18 cellular contexts compared by ENCODE assay signal in the genomic region with DNA sequence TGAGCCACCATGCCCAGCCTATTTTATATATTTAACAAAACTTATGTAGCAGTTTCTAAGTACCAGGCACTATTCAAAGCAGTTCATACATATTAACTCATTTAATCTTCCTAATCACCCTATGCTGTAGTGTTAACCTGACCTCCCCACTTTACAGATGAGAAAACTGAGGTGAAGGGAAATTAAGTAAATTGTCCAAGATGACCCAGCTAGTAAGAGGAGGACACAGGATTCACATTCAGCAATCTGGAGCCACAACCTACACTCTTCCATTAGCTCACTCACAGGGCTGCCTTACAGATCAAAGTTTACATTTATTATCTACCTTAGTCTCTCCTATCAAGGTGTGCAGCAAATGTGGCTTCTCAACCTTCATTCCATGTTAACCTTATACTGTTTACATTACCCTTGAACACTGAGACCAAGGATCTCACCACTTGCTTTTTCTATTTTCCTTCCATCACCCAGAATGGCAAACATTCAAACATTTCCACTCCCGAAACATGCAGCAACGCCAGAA. TPM values are rescaled to one million over a fixed set of nuclear protein-coding genes. Genes with fewer than 3 reads are reported as not detected.
DNase-seq lines count a peak whose midpoint lies in the region; ATAC-seq and TF ChIP-seq lines count a peak whose summit lies in the region.
"Had no signal": no experiment of that assay in that cellular context is flagged by ENCODE, and none has a peak within 500 bp of the region (broad histone marks: within the 10 kb centered on the region; RNA-seq: fewer than 3 reads in every experiment).

No MANE protein-coding gene starts in this region.

- H3K4me3 Mint-ChIP-seq in CD4-positive, CD25-positive, alpha-beta regulatory T cell = peak overlapping the region in 2 of 4 donors; percentile 14 to 39
- H3K4me3 Mint-ChIP-seq in CD8-positive, alpha-beta T cell = no peak overlapping the region
- H3K4me3 Mint-ChIP-seq in T-helper 17 cell = no peak overlapping the region
- H3K4me3 Mint-ChIP-seq in natural killer cell = peak overlapping the region; percentile 83
- H3K4me3 Mint-ChIP-seq: activated T-cell treated with anti-CD3 and anti-CD28 coated beads, Interleukin-2, amount 50 U/mL, for 4 hours had no signal

- DNase-seq in CD4-positive, CD25-positive, alpha-beta regulatory T cell = no peak
- DNase-seq in CD8-positive, alpha-beta T cell = no peak
- no peak for DNase-seq in T-helper 17 cell
- no peak for DNase-seq in natural killer cell
- no peak for DNase-seq in NCI-H128 (lab: John Stamatoyannopoulos, UW; ENCODE audit: unreplicated experiment)
- DNase-seq in posterior cingulate gyrus = no peak
- DNase-seq: activated CD4-positive, alpha-beta T cell treated with anti-CD3 and anti-CD28 coated beads, Interleukin-2, amount 50 U/mL, for 48 hours; activated T-cell treated with anti-CD3 and anti-CD28 coated beads, Interleukin-2, amount 50 U/mL, for 4 hours; effector CD4-positive, alpha-beta T cell; naive thymus-derived CD4-positive, alpha-beta T cell; NCI-H1436 treated with DMSO at 0.1 percent for 48 hours; stimulated activated naive CD4-positive, alpha-beta T cell treated with Interleukin-2 at 50 U/mL for 16 hours; thyroid gland had no signal

- H3K27me3 Mint-ChIP-seq in CD4-positive, CD25-positive, alpha-beta regulatory T cell = no peaks in the 10 kb centered on the region
- H3K27me3 Mint-ChIP-seq in CD8-positive, alpha-beta T cell (ENCODE audit: low read depth) = no peaks in the 10 kb centered on the region
- H3K27me3 Mint-ChIP-seq in T-helper 17 cell (no peaks in the 10 kb centered on the region), natural killer cell (ENCODE audit: low read depth in 2 of 2) (no peaks in the 10 kb centered on the region)
- H3K27me3 Mint-ChIP-seq: naive thymus-derived CD4-positive, alpha-beta T cell had no signal

- H3K36me3 ChIP-seq in CD4-positive, CD25-positive, alpha-beta regulatory T cell (ENCODE audit: control insufficient read depth, insufficient read depth, low read length) = no peaks in the 10 kb centered on the region
- no peaks in the 10 kb centered on the region for H3K36me3 ChIP-seq in CD8-positive, alpha-beta T cell (ENCODE audit: insufficient read depth, low read length)
- H3K36me3 ChIP-seq: gastroesophageal sphincter, thyroid gland had no signal

- H3K4me3 ChIP-seq in CD4-positive, CD25-positive, alpha-beta regulatory T cell (ENCODE audit: low read depth, low read length) = no peak overlapping the region
- H3K4me3 ChIP-seq in CD8-positive, alpha-beta T cell (ENCODE audit: low read depth, low read length) = no peak overlapping the region
- H3K4me3 ChIP-seq: gastroesophageal sphincter, skin epidermis, thyroid gland had no signal

- no peak for ATAC-seq in CD4-positive, CD25-positive, alpha-beta regulatory T cell (ENCODE audit: low read depth in 2 of 2)
- ATAC-seq in CD8-positive, alpha-beta T cell = no peak
- ATAC-seq in T-helper 17 cell (no peak), natural killer cell (no peak), HG03196 (IDR thresholded peaks at IDR 0.05; ENCODE audit: unreplicated experiment) (no peak)
- ATAC-seq: activated naive CD4-positive, alpha-beta T cell treated with anti-CD3 and anti-CD28 coated beads, Interleukin-2, amount 50 U/mL, for 72 hours; activated T-cell treated with anti-CD3 and anti-CD28 coated beads, Interleukin-2, amount 50 U/mL, for 4 hours; esophagus mucosa; gastroesophageal sphincter; naive thymus-derived CD4-positive, alpha-beta T cell had no signal

- peaks cover 18 to 87% (median 46%) of the 10 kb centered on the region in 4 donors for H3K4me1 Mint-ChIP-seq in CD4-positive, CD25-positive, alpha-beta regulatory T cell
- peaks cover 71% of the 10 kb centered on the region for H3K4me1 Mint-ChIP-seq in CD8-positive, alpha-beta T cell (ENCODE audit: low read depth)
- H3K4me1 Mint-ChIP-seq in T-helper 17 cell = peaks cover 65% of the 10 kb centered on the region
- H3K4me1 Mint-ChIP-seq in natural killer cell = peaks cover 93 to 95% of the 10 kb centered on the region in 2 donors

- intact Hi-C loops in CD8-positive, alpha-beta T cell (cut with DNase I, micrococcal nuclease) = loop anchor here (5.0 to 10.0 kb wide), 6 partner anchors 82 to 529 kb away; partner anchors contain the start of genes FOXJ3 (in 1 of the 2) and FOXO6 (in 1 of the 2)
- intact Hi-C loops in natural killer cell (cut with micrococcal nuclease) = loop anchor here (5.0 to 10.0 kb wide), 3 partner anchors 92 to 1041 kb away; no protein-coding TSS in a partner anchor
- intact Hi-C loops in posterior cingulate gyrus (cut with DNase I) = no loop called here

- peaks cover 51% of the 10 kb centered on the region for H3K4me1 ChIP-seq in CD4-positive, CD25-positive, alpha-beta regulatory T cell (ENCODE audit: control insufficient read depth, insufficient read depth, low read length, poor library complexity, severe bottlenecking)
- peaks cover 53% of the 10 kb centered on the region for H3K4me1 ChIP-seq in CD8-positive, alpha-beta T cell (ENCODE audit: insufficient read depth, low read length)

- TF ChIP-seq CTCF in CD8-positive, alpha-beta T cell (IDR thresholded peaks at IDR 0.05) = no peak
- no peak for TF ChIP-seq CTCF in natural killer cell (IDR thresholded peaks at IDR 0.05)

- CTCF ChIA-PET in CD8-positive, alpha-beta T cell (lab: Charles Lee) = interaction anchor here (1.1 to 5.1 kb wide), 2 partner anchors 10 to 24 kb away, joined by 5 to 61 read pairs; partner anchors contain the start of gene HIVEP3

- peak overlapping the region; percentile 15 for H3K27ac ChIP-seq in CD4-positive, CD25-positive, alpha-beta regulatory T cell (ENCODE audit: insufficient read depth, low read length, poor library complexity, severe bottlenecking)
- no peak overlapping the region for H3K27ac ChIP-seq in CD8-positive, alpha-beta T cell (ENCODE audit: low read depth, low read length)

- no peaks in the 10 kb centered on the region for H3K27me3 ChIP-seq in CD4-positive, CD25-positive, alpha-beta regulatory T cell (ENCODE audit: control insufficient read depth, insufficient read depth, low read length)
- no peaks in the 10 kb centered on the region for H3K27me3 ChIP-seq in CD8-positive, alpha-beta T cell (ENCODE audit: insufficient read depth, low read length)
- H3K27me3 ChIP-seq: gastroesophageal sphincter, thyroid gland had no signal

- no peaks in the 10 kb centered on the region for H3K9me3 Mint-ChIP-seq in CD4-positive, CD25-positive, alpha-beta regulatory T cell
- no peaks in the 10 kb centered on the region for H3K9me3 Mint-ChIP-seq in CD8-positive, alpha-beta T cell
- H3K9me3 Mint-ChIP-seq in natural killer cell = no peaks in the 10 kb centered on the region
- H3K9me3 Mint-ChIP-seq: activated T-cell treated with anti-CD3 and anti-CD28 coated beads, Interleukin-2, amount 50 U/mL, for 4 hours had no signal

- POLR2A ChIA-PET in CD8-positive, alpha-beta T cell (lab: Charles Lee) = interaction anchor here (6.2 kb wide), 1 partner anchor 23 kb away, joined by 89 read pairs; the partner anchor contains the start of gene HIVEP3

- no peaks in the 10 kb centered on the region for H3K36me3 Mint-ChIP-seq in CD4-positive, CD25-positive, alpha-beta regulatory T cell
- H3K36me3 Mint-ChIP-seq in CD8-positive, alpha-beta T cell = no peaks in the 10 kb centered on the region
- H3K36me3 Mint-ChIP-seq in T-helper 17 cell (ENCODE audit: low read depth) = no peaks in the 10 kb centered on the region
- no peaks in the 10 kb centered on the region for H3K36me3 Mint-ChIP-seq in natural killer cell

- no peaks in the 10 kb centered on the region for H3K9me3 ChIP-seq in CD4-positive, CD25-positive, alpha-beta regulatory T cell (ENCODE audit: control insufficient read depth in 2 of 2, low read length in 2 of 2)
- H3K9me3 ChIP-seq in CD8-positive, alpha-beta T cell (ENCODE audit: low read length) = no peaks in the 10 kb centered on the region
- H3K9me3 ChIP-seq in T-helper 17 cell (ENCODE audit: control insufficient read depth, low read length, poor library complexity, severe bottlenecking) = no peaks in the 10 kb centered on the region
- H3K9me3 ChIP-seq: gastroesophageal sphincter, thyroid gland had no signal

- H3K27ac Mint-ChIP-seq in CD4-positive, CD25-positive, alpha-beta regulatory T cell = peak overlapping the region; percentile 40 to 88 (median 81)
- H3K27ac Mint-ChIP-seq in CD8-positive, alpha-beta T cell = peak overlapping the region; percentile 69
- H3K27ac Mint-ChIP-seq in T-helper 17 cell (peak overlapping the region; percentile 61), natural killer cell (peak overlapping the region; percentile 90 to 93)

RNA-seq across cellular contexts. Expression of gene HIVEP3, which starts 24.6 kb away (rescaled TPM):
- total RNA-seq in CD4-positive, CD25-positive, alpha-beta regulatory T cell = 17.2 TPM
- polyA plus RNA-seq in CD4-positive, CD25-positive, alpha-beta regulatory T cell = 10 to 100 TPM in 1 of 4 donors, 1 to 10 TPM in 3; 3.9 to 10.9 (median 6.0) TPM
- total RNA-seq in CD8-positive, alpha-beta T cell = 1 to 10 TPM; 5.0 TPM
- total RNA-seq in T-helper 17 cell (10 to 100 TPM; 11.1 to 13.9 TPM), natural killer cell (10 to 100 TPM; 26.2 to 35.2 (median 29.8) TPM)
